Comparison of ENCODE assay signal across 38 cellular contexts in the genomic region with DNA sequence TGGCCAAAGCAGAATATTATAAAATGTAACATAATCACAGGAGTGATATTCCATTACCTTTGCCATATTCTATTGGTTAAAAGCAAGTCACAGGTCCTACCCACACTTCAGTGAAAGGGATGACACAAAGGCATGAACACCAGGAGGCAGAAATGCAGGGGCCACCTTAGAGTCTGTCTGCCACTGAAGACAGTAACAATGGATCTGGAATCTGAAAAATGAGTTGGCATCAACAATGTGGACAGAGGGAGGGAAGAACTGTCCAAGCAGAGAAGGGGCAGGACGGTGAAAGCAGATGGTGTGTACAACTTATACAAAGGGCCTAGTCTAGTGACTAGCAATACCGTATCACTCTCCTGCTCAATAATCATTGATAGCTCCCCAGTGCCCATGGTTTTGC. TPM values are rescaled to one million over a fixed set of nuclear protein-coding genes. Genes with fewer than 3 reads are reported as not detected.
DNase-seq lines count a peak whose midpoint lies in the region; ATAC-seq, FAIRE-seq and TF ChIP-seq lines count a peak whose summit lies in the region.
"Had no signal": no experiment of that assay in that cellular context is flagged by ENCODE, and none has a peak within 500 bp of the region (broad histone marks: within the 10 kb centered on the region; RNA-seq: fewer than 3 reads in every experiment).

No MANE protein-coding gene starts in this region.

- peak; percentile 15 for DNase-seq in activated CD4-positive, CD25-positive, alpha-beta regulatory T cell treated with anti-CD3 and anti-CD28 coated beads, Interleukin-2, amount 50 U/mL, for 72 hours
- no peak for DNase-seq in activated CD4-positive, CD25-positive, alpha-beta regulatory T cell (lab: John Stamatoyannopoulos, UW)
- DNase-seq in endothelial cell (ENCODE audit: low spot score) (no peak), small intestine (no peak), occipital lobe (lab: John Stamatoyannopoulos, UW) (no peak)
- DNase-seq: activated CD4-positive, alpha-beta memory T cell treated with anti-CD3 and anti-CD28 coated beads, Interleukin-2, amount 10 ng/mL, durations not matched to agents 7 days and 5 days; activated CD4-positive, alpha-beta T cell treated with anti-CD3 and anti-CD28 coated beads for 1 hour; activated CD8-positive, alpha-beta memory T cell treated with anti-CD3 and anti-CD28 coated beads, Interleukin-2, amount 50 U/mL, for 4 hours; activated naive CD4-positive, alpha-beta T cell treated with Interleukin-2 at 50 U/mL for 16 hours; C1 segment of cervical spinal cord; cerebellar nuclear complex; DMS79; MM.1S; naive thymus-derived CD4-positive, alpha-beta T cell; NCI-H1105 treated with DMSO at 0.1 percent for 48 hours; NCI-H187 treated with DMSO at 0.1 percent for 48 hours; NCI-H2171 treated with DMSO at 0.1 percent for 48 hours; NCI-H510A; stimulated activated CD8-positive, alpha-beta memory T cell treated with anti-CD3 and anti-CD28 coated beads, Interleukin-4, amount 100 ng/mL, for 48 hours; T-helper 17 cell; thyroid gland had no signal

- no peaks in the 10 kb centered on the region for H3K36me3 ChIP-seq in mucosa of rectum (ENCODE audit: control insufficient read depth in 2 of 2, insufficient read depth in 2 of 2, low read length in 2 of 2)
- no peaks in the 10 kb centered on the region for H3K36me3 ChIP-seq in subcutaneous abdominal adipose tissue (ENCODE audit: control insufficient read depth in 5 of 5, insufficient read depth in 5 of 5, low read length in 5 of 5)
- H3K36me3 ChIP-seq in small intestine (ENCODE audit: control insufficient read depth in 2 of 2, insufficient read depth in 2 of 2, low read length in 2 of 2) = no peaks in the 10 kb centered on the region
- H3K36me3 ChIP-seq: neutrophil, thyroid gland had no signal

- H3K27ac Mint-ChIP-seq in endothelial cell (ENCODE audit: unreplicated experiment) = peak overlapping the region; percentile 78
- H3K27ac Mint-ChIP-seq: activated CD4-positive, alpha-beta memory T cell treated with anti-CD3 and anti-CD28 coated beads, Interleukin-2, amount 10 ng/mL, durations not matched to agents 7 days and 5 days; activated T-helper 1 cell treated with anti-CD3 and anti-CD28 coated beads, Interleukin-12 subunit alpha, Interleukin-12 subunit beta, Interleukin-2, Interleukin-4 antibody, amounts not matched to agents 30 ng/mL and 10 ng/mL and 1 ng/mL, durations not matched to agents 14 hours and 24 hours and 36 hours; mesothelial cell of epicardium; stimulated activated naive CD8-positive, alpha-beta T cell treated with anti-CD3 and anti-CD28 coated beads, Interleukin-15, Interleukin-2, amounts not matched to agents 100 ng/mL and 50 ng/mL, for 24 hours; T-helper 17 cell had no signal

- H3K27ac ChIP-seq in mucosa of rectum (ENCODE audit: low read depth in 2 of 2, low read length in 2 of 2) (peak overlapping the region; percentile 11 to 14), subcutaneous abdominal adipose tissue (ENCODE audit: low read depth, low read length) (peak overlapping the region; percentile 67), small intestine (ENCODE audit: low read depth in 1 of 2, low read length in 1 of 2) (peak overlapping the region in 1 of 2 donors; percentile 78)
- H3K27ac ChIP-seq: 22Rv1, KMS-11, neutrophil, RWPE1 had no signal

- no peak for FAIRE-seq in small intestine (lab: Jason Lieb, UNC)
- FAIRE-seq: endometrium, G401.6, H54 had no signal

- no peak overlapping the region for H3K9ac ChIP-seq in mucosa of rectum (ENCODE audit: low read depth in 1 of 2, low read length in 2 of 2)
- no peak overlapping the region for H3K9ac ChIP-seq in subcutaneous abdominal adipose tissue (ENCODE audit: low read length in 5 of 5)
- H3K9ac ChIP-seq: KMS-11 had no signal

- H3K36me3 Mint-ChIP-seq in endothelial cell (ENCODE audit: low read depth, unreplicated experiment) = no peaks in the 10 kb centered on the region
- H3K36me3 Mint-ChIP-seq: mesothelial cell of epicardium; naive thymus-derived CD4-positive, alpha-beta T cell had no signal

- WGBS in small intestine, 3 donors = 86 to 100% (median 92%) methylated on average over 2 of the region's 2 CpGs

- H3K9me3 Mint-ChIP-seq in endothelial cell (ENCODE audit: unreplicated experiment) = no peaks in the 10 kb centered on the region
- H3K9me3 Mint-ChIP-seq: activated CD4-positive, alpha-beta memory T cell treated with anti-CD3 and anti-CD28 coated beads, Interleukin-2, amount 10 ng/mL, durations not matched to agents 7 days and 5 days; activated T-helper 1 cell treated with anti-CD3 and anti-CD28 coated beads, Interleukin-12 subunit alpha, Interleukin-12 subunit beta, Interleukin-2, Interleukin-4 antibody, amounts not matched to agents 30 ng/mL and 10 ng/mL and 1 ng/mL, durations not matched to agents 14 hours and 24 hours and 36 hours; mesothelial cell of epicardium; stimulated activated naive CD8-positive, alpha-beta T cell treated with anti-CD3 and anti-CD28 coated beads, Interleukin-15, Interleukin-2, amounts not matched to agents 100 ng/mL and 50 ng/mL, for 24 hours had no signal

- peaks cover 5% of the 10 kb centered on the region for H3K27me3 Mint-ChIP-seq in endothelial cell (ENCODE audit: unreplicated experiment)

- H3K9me3 ChIP-seq in mucosa of rectum (ENCODE audit: control insufficient read depth in 2 of 2, low read length in 2 of 2) = no peaks in the 10 kb centered on the region
- H3K9me3 ChIP-seq in subcutaneous abdominal adipose tissue (ENCODE audit: control insufficient read depth in 5 of 5, low read length in 5 of 5) = no peaks in the 10 kb centered on the region
- H3K9me3 ChIP-seq in small intestine (ENCODE audit: control insufficient read depth, low read depth) = no peaks in the 10 kb centered on the region
- H3K9me3 ChIP-seq: Caco-2, neutrophil, thyroid gland had no signal

- H3K4me1 Mint-ChIP-seq in endothelial cell (ENCODE audit: unreplicated experiment) = peaks cover 26% of the 10 kb centered on the region

- no peak overlapping the region for H3K4me3 ChIP-seq in mucosa of rectum (ENCODE audit: low read length in 2 of 2)
- H3K4me3 ChIP-seq in subcutaneous abdominal adipose tissue (ENCODE audit: low read depth in 1 of 5, low read length in 5 of 5) = no peak overlapping the region
- H3K4me3 ChIP-seq in small intestine (ENCODE audit: low read depth in 1 of 2, low read length in 2 of 2) = no peak overlapping the region
- H3K4me3 ChIP-seq: smooth muscle cell, thyroid gland had no signal

- no peak for TF ChIP-seq CTCF in endothelial cell (IDR thresholded peaks at IDR 0.05; ENCODE audit: unreplicated experiment)

- no peak for ATAC-seq in HG02571 (IDR thresholded peaks at IDR 0.05; ENCODE audit: unreplicated experiment)
- ATAC-seq: naive thymus-derived CD4-positive, alpha-beta T cell; SK-N-SH treated with all-trans-retinoic acid at 6 μM for 48 hours; T-helper 17 cell had no signal

- no peak overlapping the region for H3K4me3 Mint-ChIP-seq in endothelial cell (ENCODE audit: unreplicated experiment)
- H3K4me3 Mint-ChIP-seq: activated CD4-positive, alpha-beta memory T cell treated with anti-CD3 and anti-CD28 coated beads, Interleukin-2, amount 10 ng/mL, durations not matched to agents 7 days and 5 days; activated T-helper 1 cell treated with anti-CD3 and anti-CD28 coated beads, Interleukin-12 subunit alpha, Interleukin-12 subunit beta, Interleukin-2, Interleukin-4 antibody, amounts not matched to agents 30 ng/mL and 10 ng/mL and 1 ng/mL, durations not matched to agents 14 hours and 24 hours and 36 hours; mesothelial cell of epicardium; naive thymus-derived CD4-positive, alpha-beta T cell; stimulated activated naive CD8-positive, alpha-beta T cell treated with anti-CD3 and anti-CD28 coated beads, Interleukin-15, Interleukin-2, amounts not matched to agents 100 ng/mL and 50 ng/mL, for 24 hours; T-helper 17 cell had no signal

- H3K27me3 ChIP-seq in mucosa of rectum (ENCODE audit: control insufficient read depth in 2 of 2, insufficient read depth in 2 of 2, low read length in 2 of 2) (no peaks in the 10 kb centered on the region), subcutaneous abdominal adipose tissue (ENCODE audit: control insufficient read depth in 5 of 5, insufficient read depth in 4 of 5, low read length in 5 of 5) (no peaks in the 10 kb centered on the region), small intestine (ENCODE audit: control insufficient read depth in 2 of 2, insufficient read depth in 2 of 2, low read length in 2 of 2) (no peaks in the 10 kb centered on the region)
- H3K27me3 ChIP-seq: thyroid gland had no signal

- no peaks in the 10 kb centered on the region for H3K4me1 ChIP-seq in mucosa of rectum (ENCODE audit: control insufficient read depth in 2 of 2, insufficient read depth in 2 of 2, low read length in 2 of 2)
- peaks cover 6 to 34% (median 11%) of the 10 kb centered on the region in 5 donors for H3K4me1 ChIP-seq in subcutaneous abdominal adipose tissue (ENCODE audit: control insufficient read depth in 5 of 5, insufficient read depth in 5 of 5, low read length in 5 of 5)
- H3K4me1 ChIP-seq in small intestine (ENCODE audit: control insufficient read depth in 2 of 2, insufficient read depth in 1 of 2, low read depth in 1 of 2, low read length in 1 of 2) = no peaks in the 10 kb centered on the region

RNA-seq across cellular contexts. Expression of a gene that starts 6.6 kb away (rescaled TPM):
- total RNA-seq in endothelial cell (ENCODE audit: unreplicated experiment) (20.1 TPM), occipital lobe (0.16 TPM)
- 100 to 1,000 TPM in 1 of 3 donors, 10 to 100 TPM in 2; 39.9 to 130 (median 66.7) TPM for polyA plus RNA-seq in small intestine

RNA-seq across cellular contexts. Expression of a gene that starts 16.5 kb away (rescaled TPM):
- total RNA-seq in endothelial cell (ENCODE audit: unreplicated experiment) = 20.9 TPM
- polyA plus RNA-seq in small intestine = 10 to 100 TPM in 1 of 3 donors, 1 to 10 TPM in 2; 6.0 to 12.5 (median 7.8) TPM
- total RNA-seq in occipital lobe = 18.9 TPM

RNA-seq across cellular contexts. Expression of a gene that starts 32.6 kb away (rescaled TPM):
- total RNA-seq in endothelial cell (ENCODE audit: unreplicated experiment) (0.28 TPM), occipital lobe (3.1 TPM)
- polyA plus RNA-seq in small intestine = 1 to 10 TPM in 2 of 3 donors, under 1 TPM in 1; 0.54 to 1.6 (median 1.0) TPM
- total RNA-seq: activated CD4-positive, alpha-beta memory T cell treated with anti-CD3 and anti-CD28 coated beads, Interleukin-2, amount 10 ng/mL, durations not matched to agents 7 days and 5 days; pulmonary artery endothelial cell; T-helper 17 cell had no signal
- polyA plus RNA-seq: naive thymus-derived CD4-positive, alpha-beta T cell had no signal

Comparison
In these comparisons a context has a peak if more than half of its experiments do, and no peak if none do; other contexts are left out.
1. RNA of a gene that starts 6.6 kb away (total RNA-seq): 20.1 TPM in endothelial cell (single experiment); 0.16 TPM in occipital lobe (single experiment); every median in the first group is over 10 times any median in the second.